In the genomic region with DNA sequence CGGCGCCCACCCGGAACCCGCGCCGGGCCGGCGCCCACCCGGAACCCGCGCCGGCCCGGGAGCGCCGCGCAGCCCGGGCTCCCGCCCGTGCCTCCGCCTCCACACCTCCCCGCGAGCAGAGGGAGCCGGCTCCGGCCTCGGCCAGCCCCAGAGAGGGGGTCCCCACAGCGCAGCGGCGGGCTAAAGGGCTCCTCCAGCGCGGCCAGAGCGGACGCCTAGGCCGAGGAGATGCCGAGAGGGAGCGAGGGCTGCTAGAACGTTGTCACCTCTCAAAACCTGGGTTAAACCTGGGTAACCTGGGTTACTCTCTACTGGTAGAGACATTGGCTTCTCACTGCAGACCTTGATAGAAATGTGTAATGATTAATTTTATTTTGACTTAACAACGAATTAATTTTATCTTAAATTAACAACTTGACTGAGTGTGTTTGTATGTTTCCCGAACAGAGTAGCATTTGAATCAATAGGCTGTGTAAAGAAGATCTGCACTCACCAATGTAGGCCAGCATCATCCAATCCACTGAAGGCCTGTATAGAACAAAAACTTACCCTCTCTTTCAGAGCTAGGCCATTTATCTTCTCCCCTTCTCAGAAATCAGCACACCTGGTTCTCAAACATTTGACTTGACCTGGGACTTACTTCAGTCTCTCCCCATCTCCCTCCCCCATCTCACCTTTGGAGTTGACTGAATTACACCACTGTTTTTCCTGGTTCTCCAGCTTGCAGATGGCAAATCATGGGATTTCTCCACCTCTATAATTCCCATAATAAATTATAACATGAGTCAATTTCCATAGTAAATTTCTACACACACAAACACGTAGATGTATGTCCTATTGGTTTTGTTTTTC, we compare ENCODE assay signal across 14 cellular contexts.
A peak's percentile ranks its signal among the peaks of the same experiment; 100 is the strongest.
DNase-seq lines count a peak whose midpoint lies in the region; ATAC-seq, FAIRE-seq and TF ChIP-seq lines count a peak whose summit lies in the region.
"Had no signal": no experiment of that assay in that cellular context is flagged by ENCODE, and none has a peak within 500 bp of the region (broad histone marks: within the 10 kb centered on the region; RNA-seq: fewer than 3 reads in every experiment).

No MANE protein-coding gene starts in this region.

- no peak overlapping the region for H2BK5ac ChIP-seq in H9 (ENCODE audit: insufficient read length, low read length)

- H3K27ac Mint-ChIP-seq in H9, result no peak overlapping the region
- H3K27ac Mint-ChIP-seq: activated naive CD4-positive, alpha-beta T cell treated with anti-CD3 and anti-CD28 coated beads for 36 hours; effector memory CD8-positive, alpha-beta T cell had no signal

- H3K4me3 ChIP-seq in body of pancreas, result no peak overlapping the region
- no peak overlapping the region for H3K4me3 ChIP-seq in keratinocyte (ENCODE audit: control insufficient read depth in 2 of 3, extremely low read depth in 1 of 3, insufficient read depth in 2 of 3, low read depth in 1 of 3, low read length in 3 of 3)
- no peak overlapping the region for H3K4me3 ChIP-seq in osteoblast (ENCODE audit: insufficient read depth, low read length)
- H3K4me3 ChIP-seq: cardiac muscle cell, gastroesophageal sphincter had no signal

- no peaks in the 10 kb centered on the region for H3K9me3 ChIP-seq in H9 (ENCODE audit: control insufficient read depth, low read depth, low read length)
- H3K9me3 ChIP-seq in body of pancreas, result no peaks in the 10 kb centered on the region
- no peaks in the 10 kb centered on the region for H3K9me3 ChIP-seq in keratinocyte (ENCODE audit: control insufficient read depth, low read depth, low read length)
- no peaks in the 10 kb centered on the region for H3K9me3 ChIP-seq in osteoblast (ENCODE audit: low read depth, low read length)
- H3K9me3 ChIP-seq: gastroesophageal sphincter had no signal

- intact Hi-C loops in body of pancreas (cut with DNase I), result no loop called here

- no peaks in the 10 kb centered on the region for H3K79me1 ChIP-seq in H9 (ENCODE audit: insufficient read depth, low read depth, low read length, poor library complexity, severe bottlenecking)

- no peak overlapping the region for H2AK5ac ChIP-seq in H9 (ENCODE audit: insufficient read length, low read length)

- H2BK15ac ChIP-seq in H9 (ENCODE audit: low read depth, low read length), result no peak overlapping the region

- H3K4me2 ChIP-seq in H9 (ENCODE audit: insufficient read depth, insufficient read length, low read length) (peak overlapping the region; percentile 63), keratinocyte (ENCODE audit: control insufficient read depth, extremely low read depth, insufficient read depth, low read depth, low read length) (no peak overlapping the region), osteoblast (ENCODE audit: insufficient read depth, low read length) (no peak overlapping the region)

- DNase-seq in H9 (no peak), body of pancreas (peak; percentile 19 to 35 (median 23)), keratinocyte (ENCODE audit: low read depth, low spot score) (no peak), osteoblast (ENCODE audit: insufficient read length, low spot score, missing footprints) (peak; percentile 27), activated gamma-delta T cell treated with Interleukin-2 at 50 U/mL for 16 hours (no peak), NOMO-1 (lab: John Stamatoyannopoulos, UW; ENCODE audit: unreplicated experiment in 2 of 2) (no peak)
- DNase-seq: activated naive CD4-positive, alpha-beta T cell treated with anti-CD3 and anti-CD28 coated beads for 36 hours; effector memory CD8-positive, alpha-beta T cell; NCI-H524 had no signal

- peak in 1 of 3 donors; percentile 19 for TF ChIP-seq POLR2A in body of pancreas (IDR thresholded peaks at IDR 0.05)

- no peak overlapping the region for H3K4ac ChIP-seq in H9 (ENCODE audit: low read depth, low read length)

- whole genome bisulfite sequencing in H9 (ENCODE audit: extremely low coverage, insufficient read length, low lambda C conversion rate), result no CpG with 5 or more reads among the region's 39 CpGs
- WGBS in body of pancreas, 2 donors, result 29 to 42% methylated on average over 3 to 20 of the region's 39 CpGs

- no peak overlapping the region for H4K8ac ChIP-seq in H9 (replicated peaks; ENCODE audit: insufficient read length, low read depth, low read length)

- H3K4me3 Mint-ChIP-seq in H9, result peak overlapping the region; percentile 55 to 68
- H3K4me3 Mint-ChIP-seq: activated naive CD4-positive, alpha-beta T cell treated with anti-CD3 and anti-CD28 coated beads for 36 hours; effector memory CD8-positive, alpha-beta T cell had no signal

- no peaks in the 10 kb centered on the region for H3K9me1 ChIP-seq in keratinocyte (ENCODE audit: control insufficient read depth, extremely low read depth, insufficient read depth, low read length)

- no peak overlapping the region for H4K91ac ChIP-seq in H9 (ENCODE audit: insufficient read length, low read depth, low read length)

- H3K27ac ChIP-seq in H9 (ENCODE audit: insufficient read length, low read depth, low read length) (no peak overlapping the region), body of pancreas (peak overlapping the region in 3 of 4 donors; percentile 46 to 67 (median 49)), keratinocyte (ENCODE audit: control insufficient read depth, insufficient read depth, low read length) (no peak overlapping the region), osteoblast (ENCODE audit: low read depth, low read length) (no peak overlapping the region)
- H3K27ac ChIP-seq: cardiac muscle cell, gastroesophageal sphincter, VCaP had no signal

- peaks cover 5 to 7% of the 10 kb centered on the region in 2 experiments; a peak in 4 of 5 replicates for H3K9me3 Mint-ChIP-seq in H9

- H3K23me2 ChIP-seq in H9 (ENCODE audit: insufficient read length, low read depth, low read length, poor library complexity, severe bottlenecking), result peaks cover 1% of the 10 kb centered on the region

- no peak overlapping the region for H3K56ac ChIP-seq in H9 (ENCODE audit: insufficient read length, low read depth, low read length)

- peaks cover 11% of the 10 kb centered on the region for H3K27me3 Mint-ChIP-seq in H9 (ENCODE audit: low read depth)
- H3K27me3 Mint-ChIP-seq: effector memory CD8-positive, alpha-beta T cell had no signal

- H2BK20ac ChIP-seq in H9 (ENCODE audit: low read depth, low read length, poor library complexity, severe bottlenecking), result no peak overlapping the region

- no peak overlapping the region; the same call in 1 of the 2 replicates for H3K14ac ChIP-seq in H9 (ENCODE audit: insufficient read depth, low read length)

- no peak overlapping the region for H3K23ac ChIP-seq in H9 (ENCODE audit: insufficient read length, low read depth, low read length)

- H2BK120ac ChIP-seq in H9 (ENCODE audit: low read depth, low read length, poor library complexity, severe bottlenecking), result no peak overlapping the region

- H3K36me3 ChIP-seq in body of pancreas (replicated peaks in 1 of 2; ENCODE audit: insufficient read depth in 1 of 2, low read depth in 2 of 2) (no peaks in the 10 kb centered on the region), keratinocyte (ENCODE audit: control insufficient read depth in 2 of 2, extremely low read depth in 1 of 2, insufficient read depth in 2 of 2, low read length in 2 of 2) (no peaks in the 10 kb centered on the region), osteoblast (ENCODE audit: insufficient read depth, low read length) (no peaks in the 10 kb centered on the region)
- H3K36me3 ChIP-seq: cardiac muscle cell, gastroesophageal sphincter had no signal

- ATAC-seq in body of pancreas (peak; percentile 49), GM19397 (IDR thresholded peaks at IDR 0.05; ENCODE audit: unreplicated experiment) (no peak), HG02840 (IDR thresholded peaks at IDR 0.05; ENCODE audit: low FRiP score, unreplicated experiment) (no peak)
- ATAC-seq: effector memory CD8-positive, alpha-beta T cell had no signal

- no peak overlapping the region for H4K5ac ChIP-seq in H9 (ENCODE audit: insufficient read length, low read depth, low read length)

- H2BK12ac ChIP-seq in H9 (ENCODE audit: insufficient read length, low read depth, low read length), result no peak overlapping the region

- no peak for TF ChIP-seq CTCF in H9 (conservative IDR thresholded peaks at IDR 0.05)
- no peak for TF ChIP-seq CTCF in body of pancreas (IDR thresholded peaks at IDR 0.05)
- TF ChIP-seq CTCF in keratinocyte (optimal IDR thresholded peaks at IDR 0.05 in 1 of 3, IDR thresholded peaks at IDR 0.05 in 1 of 3, conservative IDR thresholded peaks at IDR 0.05 in 1 of 3; ENCODE audit: extremely low read depth in 1 of 3, insufficient read depth in 2 of 3, low read length in 3 of 3), result no peak
- no peak for TF ChIP-seq CTCF in osteoblast (IDR thresholded peaks at IDR 0.05; ENCODE audit: extremely low read depth, low read depth, low read length)

- H3T11ph ChIP-seq in H9 (ENCODE audit: low read length), result no peak overlapping the region

- no peak for FAIRE-seq in keratinocyte (lab: Jason Lieb, UNC)

- dilution Hi-C loops in keratinocyte (cut with MboI; ENCODE audit: extremely low pct_ligation_motif_present, low sequenced_read_pairs), result no loop called here

- H3K9ac ChIP-seq in H9 (ENCODE audit: extremely low read depth, insufficient read length, low read length), result peak overlapping the region; percentile 22
- no peak overlapping the region for H3K9ac ChIP-seq in keratinocyte (ENCODE audit: control insufficient read depth, extremely low read depth, insufficient read depth, low read length)

- H2AFZ ChIP-seq in H9 (ENCODE audit: low read length) (no peak overlapping the region), keratinocyte (ENCODE audit: control insufficient read depth, low read length) (peak overlapping the region; percentile 22), osteoblast (ENCODE audit: low read length) (no peak overlapping the region)

- H3K4me1 ChIP-seq in H9 (ENCODE audit: insufficient read depth, low read length), result no peaks in the 10 kb centered on the region
- H3K4me1 ChIP-seq in body of pancreas, result peaks cover 13% of the 10 kb centered on the region
- H3K4me1 ChIP-seq in keratinocyte (ENCODE audit: control insufficient read depth, extremely low read depth, insufficient read depth, low read length), result peaks cover 14% of the 10 kb centered on the region
- no peaks in the 10 kb centered on the region for H3K4me1 ChIP-seq in osteoblast (ENCODE audit: insufficient read depth, low read length)
- H3K4me1 ChIP-seq: gastroesophageal sphincter had no signal

- no peaks in the 10 kb centered on the region for H4K20me1 ChIP-seq in H9 (ENCODE audit: control insufficient read depth, insufficient read depth, insufficient read length)
- no peaks in the 10 kb centered on the region for H4K20me1 ChIP-seq in keratinocyte (ENCODE audit: control insufficient read depth, extremely low read depth, insufficient read depth, low read length)
- H4K20me1 ChIP-seq in osteoblast (ENCODE audit: insufficient read depth, low read length), result no peaks in the 10 kb centered on the region

- peaks cover 11 to 13% of the 10 kb centered on the region in 2 experiments for H3K4me1 Mint-ChIP-seq in H9

- H3K36me3 Mint-ChIP-seq in H9 (ENCODE audit: insufficient read depth in 1 of 3, low read depth in 3 of 3), result peaks cover 3 to 9% (median 4%) of the 10 kb centered on the region in 3 experiments; a peak in 5 of 7 replicates

- H3K79me2 ChIP-seq in H9 (ENCODE audit: insufficient read depth, low read length) (no peaks in the 10 kb centered on the region), keratinocyte (ENCODE audit: control insufficient read depth, insufficient read depth, low read length) (no peaks in the 10 kb centered on the region), osteoblast (ENCODE audit: insufficient read depth, low read length) (no peaks in the 10 kb centered on the region)

- H3K18ac ChIP-seq in H9 (ENCODE audit: insufficient read length, low read depth, low read length), result no peak overlapping the region

- no peaks in the 10 kb centered on the region for H3K27me3 ChIP-seq in H9 (ENCODE audit: insufficient read depth, low read length)
- H3K27me3 ChIP-seq in body of pancreas, result no peaks in the 10 kb centered on the region
- no peaks in the 10 kb centered on the region for H3K27me3 ChIP-seq in keratinocyte (ENCODE audit: control insufficient read depth, extremely low read depth, insufficient read depth, low read length)
- H3K27me3 ChIP-seq in osteoblast (ENCODE audit: insufficient read depth, low read length), result no peaks in the 10 kb centered on the region
- H3K27me3 ChIP-seq: cardiac muscle cell had no signal

Comparison
In these comparisons a context has a peak if more than half of its experiments do, and no peak if none do; other contexts are left out.
1. DNase-seq: peak in body of pancreas (4 of 4) and osteoblast (single experiment); none in H9 (single experiment), keratinocyte (single experiment), activated gamma-delta T cell treated with Interleukin-2 at 50 U/mL for 16 hours (single experiment) and NOMO-1 (0 of 2).
2. H3K27ac ChIP-seq: peak in body of pancreas (3 of 4); none in H9 (single experiment), keratinocyte (single experiment) and osteoblast (single experiment).